1 cellular context compared by ENCODE assay signal in the genomic region with DNA sequence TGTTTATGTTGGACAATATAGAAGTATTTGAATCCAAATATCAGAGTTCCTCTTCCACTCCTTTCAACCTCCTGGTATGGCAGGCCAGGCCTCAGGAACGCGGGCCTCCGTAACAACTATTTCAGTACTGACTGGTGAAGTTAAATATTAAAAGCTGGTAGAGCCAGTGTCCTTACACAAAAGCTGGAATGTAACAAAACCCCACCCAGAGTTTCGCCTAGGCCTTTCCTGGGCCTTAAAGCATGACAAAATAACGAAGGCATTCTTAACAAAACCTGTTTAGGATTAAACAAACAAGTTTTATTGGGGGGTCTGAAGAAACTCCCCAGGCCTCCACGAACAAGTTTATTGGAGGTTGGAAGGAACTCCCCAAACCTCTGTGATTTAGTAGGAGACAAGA.
TF ChIP-seq lines count a peak whose summit lies in the region.

No MANE protein-coding gene starts in this region.

TF ChIP-seq in HCT116, 20 proteins besides CTCF, POLR2A, EP300 and RAD21 (continued from another document):
- TF ChIP-seq, protein P1, sequence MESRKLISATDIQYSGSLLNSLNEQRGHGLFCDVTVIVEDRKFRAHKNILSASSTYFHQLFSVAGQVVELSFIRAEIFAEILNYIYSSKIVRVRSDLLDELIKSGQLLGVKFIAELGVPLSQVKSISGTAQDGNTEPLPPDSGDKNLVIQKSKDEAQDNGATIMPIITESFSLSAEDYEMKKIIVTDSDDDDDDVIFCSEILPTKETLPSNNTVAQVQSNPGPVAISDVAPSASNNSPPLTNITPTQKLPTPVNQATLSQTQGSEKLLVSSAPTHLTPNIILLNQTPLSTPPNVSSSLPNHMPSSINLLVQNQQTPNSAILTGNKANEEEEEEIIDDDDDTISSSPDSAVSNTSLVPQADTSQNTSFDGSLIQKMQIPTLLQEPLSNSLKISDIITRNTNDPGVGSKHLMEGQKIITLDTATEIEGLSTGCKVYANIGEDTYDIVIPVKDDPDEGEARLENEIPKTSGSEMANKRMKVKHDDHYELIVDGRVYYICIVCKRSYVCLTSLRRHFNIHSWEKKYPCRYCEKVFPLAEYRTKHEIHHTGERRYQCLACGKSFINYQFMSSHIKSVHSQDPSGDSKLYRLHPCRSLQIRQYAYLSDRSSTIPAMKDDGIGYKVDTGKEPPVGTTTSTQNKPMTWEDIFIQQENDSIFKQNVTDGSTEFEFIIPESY (IDR thresholded peaks at IDR 0.05; ENCODE audit: extremely low read depth, insufficient replicate concordance, low read length): no peak
- no peak for TF ChIP-seq EZH2phosphoT487 (IDR thresholded peaks at IDR 0.05; ENCODE audit: borderline replicate concordance)
